8 cellular contexts compared by ENCODE assay signal in the genomic region with DNA sequence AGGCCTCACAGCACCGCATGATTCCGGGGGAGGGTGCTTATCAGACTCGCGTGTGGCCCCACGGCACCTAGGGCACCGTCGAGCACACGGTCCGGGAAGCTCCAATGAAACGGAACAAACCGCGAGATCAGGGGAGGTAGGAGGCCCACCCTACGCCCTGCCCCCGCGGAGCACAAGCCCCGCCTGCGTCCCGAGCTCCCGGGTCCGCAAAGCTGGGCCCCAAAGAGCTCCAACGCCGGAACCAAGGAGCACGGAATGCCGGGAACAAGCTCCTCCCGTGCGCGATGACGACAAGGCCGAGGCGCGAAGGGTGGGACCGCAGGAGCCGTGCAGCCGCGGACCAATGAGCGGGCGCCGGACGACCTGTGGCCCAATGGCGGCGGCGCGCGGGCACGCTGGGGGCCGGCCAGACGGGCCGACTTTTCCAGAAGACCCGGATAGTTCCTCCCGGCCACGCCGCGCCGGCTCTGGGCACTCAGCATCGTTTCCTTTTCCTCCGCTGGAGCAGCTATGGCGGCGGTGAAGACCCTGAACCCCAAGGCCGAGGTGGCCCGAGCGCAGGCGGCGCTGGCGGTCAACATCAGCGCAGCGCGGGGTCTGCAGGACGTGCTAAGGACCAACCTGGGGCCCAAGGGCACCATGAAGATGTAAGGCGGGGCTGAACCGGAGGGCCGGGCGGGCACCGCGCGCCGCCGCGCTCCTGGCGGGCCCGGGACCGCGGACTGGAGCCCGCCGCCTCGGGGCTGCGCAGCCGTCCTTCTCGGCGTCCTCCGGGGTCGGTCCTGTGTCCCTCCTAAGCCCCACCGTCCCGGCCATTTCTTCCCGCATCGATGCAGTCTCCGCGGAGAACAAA. TPM values are rescaled to one million over a fixed set of nuclear protein-coding genes. Genes with fewer than 3 reads are reported as not detected.
DNase-seq lines count a peak whose midpoint lies in the region; ATAC-seq and TF ChIP-seq lines count a peak whose summit lies in the region.

A gene with protein sequence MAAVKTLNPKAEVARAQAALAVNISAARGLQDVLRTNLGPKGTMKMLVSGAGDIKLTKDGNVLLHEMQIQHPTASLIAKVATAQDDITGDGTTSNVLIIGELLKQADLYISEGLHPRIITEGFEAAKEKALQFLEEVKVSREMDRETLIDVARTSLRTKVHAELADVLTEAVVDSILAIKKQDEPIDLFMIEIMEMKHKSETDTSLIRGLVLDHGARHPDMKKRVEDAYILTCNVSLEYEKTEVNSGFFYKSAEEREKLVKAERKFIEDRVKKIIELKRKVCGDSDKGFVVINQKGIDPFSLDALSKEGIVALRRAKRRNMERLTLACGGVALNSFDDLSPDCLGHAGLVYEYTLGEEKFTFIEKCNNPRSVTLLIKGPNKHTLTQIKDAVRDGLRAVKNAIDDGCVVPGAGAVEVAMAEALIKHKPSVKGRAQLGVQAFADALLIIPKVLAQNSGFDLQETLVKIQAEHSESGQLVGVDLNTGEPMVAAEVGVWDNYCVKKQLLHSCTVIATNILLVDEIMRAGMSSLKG (plus strand): TSS at position 427 of the 853 bp plus-strand sequence. CDS start 84 bp downstream, at position 511.
Gene PSPH (minus strand): TSS at position 106 of the 853 bp plus-strand sequence. CDS start 30,232 bp downstream, outside the sequence.

- H3K27me3 ChIP-seq in osteoblast (ENCODE audit: insufficient read depth, low read length) (no peaks in the 10 kb centered on the region), thoracic aorta (replicated peaks; ENCODE audit: insufficient read depth) (no peaks in the 10 kb centered on the region)

- TF ChIP-seq CTCF in osteoblast (IDR thresholded peaks at IDR 0.05; ENCODE audit: extremely low read depth, low read depth, low read length): no peak
- no peak for TF ChIP-seq CTCF in thoracic aorta (IDR thresholded peaks at IDR 0.05)

- peaks cover 17 to 37% of the 10 kb centered on the region in 2 donors for H3K36me3 Mint-ChIP-seq in activated naive CD4-positive, alpha-beta T cell treated with anti-CD3 and anti-CD28 coated beads, Interleukin-2, amount 50 U/mL, for 72 hours

- H2AFZ ChIP-seq in osteoblast (ENCODE audit: low read length): peak within 1 kb of the TSS; percentile 93

- peak; percentile 98 for DNase-seq in NCI-H1092 treated with DMSO at 0.1 percent for 48 hours (lab: John Stamatoyannopoulos, UW)
- DNase-seq in SKM-1 (lab: John Stamatoyannopoulos, UW; ENCODE audit: unreplicated experiment): peak; percentile 74
- peak; percentile 88 to 95 for DNase-seq in activated naive CD4-positive, alpha-beta T cell treated with anti-CD3 and anti-CD28 coated beads, Interleukin-2, amount 50 U/mL, for 72 hours (ENCODE audit: low spot score in 2 of 2)
- peak; percentile 98 for DNase-seq in glomerular visceral epithelial cell (ENCODE audit: extremely low spot score)
- peak; percentile 99 for DNase-seq in osteoblast (ENCODE audit: insufficient read length, low spot score, missing footprints)
- DNase-seq in thoracic aorta (ENCODE audit: low spot score): peak; percentile 89

- no peaks in the 10 kb centered on the region for H3K9me3 Mint-ChIP-seq in activated naive CD4-positive, alpha-beta T cell treated with anti-CD3 and anti-CD28 coated beads, Interleukin-2, amount 50 U/mL, for 72 hours

- peaks cover 7% of the 10 kb centered on the region for H4K20me1 ChIP-seq in osteoblast (ENCODE audit: insufficient read depth, low read length)

- H3K4me3 ChIP-seq in GM08714 (ENCODE audit: low read length) (peak within 1 kb of the TSS; percentile 98), osteoblast (ENCODE audit: insufficient read depth, low read length) (peak within 1 kb of the TSS; percentile 90), thoracic aorta (peak within 1 kb of the TSS; percentile 87)

- peaks cover 37% of the 10 kb centered on the region for H3K36me3 ChIP-seq in osteoblast (ENCODE audit: insufficient read depth, low read length)
- H3K36me3 ChIP-seq in thoracic aorta: peaks cover 32% of the 10 kb centered on the region

- H3K4me1 ChIP-seq in osteoblast (ENCODE audit: insufficient read depth, low read length) (peaks cover 38% of the 10 kb centered on the region), thoracic aorta (ENCODE audit: control insufficient read depth in 1 of 2, low read depth in 2 of 2) (peaks cover 21 to 50% of the 10 kb centered on the region in 2 donors)

- H3K79me2 ChIP-seq in osteoblast (ENCODE audit: insufficient read depth, low read length): peaks cover 54% of the 10 kb centered on the region

- peak; percentile 96 for ATAC-seq in HG02610 (IDR thresholded peaks at IDR 0.05; ENCODE audit: unreplicated experiment)
- peak; percentile 96 for ATAC-seq in activated naive CD4-positive, alpha-beta T cell treated with anti-CD3 and anti-CD28 coated beads, Interleukin-2, amount 50 U/mL, for 72 hours
- peak; percentile 95 for ATAC-seq in thoracic aorta (ENCODE audit: insufficient number of reproducible peaks, low FRiP score, low read depth)

- H3K9me3 ChIP-seq in osteoblast (ENCODE audit: low read depth, low read length) (no peaks in the 10 kb centered on the region), thoracic aorta (no peaks in the 10 kb centered on the region)

- H3K4me2 ChIP-seq in osteoblast (ENCODE audit: insufficient read depth, low read length): peak within 1 kb of the TSS; percentile 97

- peak within 1 kb of the TSS; percentile 89 to 98 for H3K27ac Mint-ChIP-seq in activated naive CD4-positive, alpha-beta T cell treated with anti-CD3 and anti-CD28 coated beads, Interleukin-2, amount 50 U/mL, for 72 hours

- H3K27ac ChIP-seq in osteoblast (ENCODE audit: low read depth, low read length): peak within 1 kb of the TSS; percentile 94
- H3K27ac ChIP-seq in thoracic aorta: peak within 1 kb of the TSS; percentile 80 to 88

RNA-seq across cellular contexts. Expression of the first gene that starts in this region (rescaled TPM):
- 100 to 1,000 TPM; 173 to 236 TPM for total RNA-seq in activated naive CD4-positive, alpha-beta T cell treated with anti-CD3 and anti-CD28 coated beads, Interleukin-2, amount 50 U/mL, for 72 hours
- total RNA-seq in osteoblast: 130 and 141 TPM in 2 replicates
- total RNA-seq in thoracic aorta: 10 to 100 TPM; 41.8 to 96.9 TPM

RNA-seq across cellular contexts. Expression of gene PSPH, which starts in this region (rescaled TPM):
- 10 to 100 TPM in 1 of 2 donors, 1 to 10 TPM in 1; 7.7 to 21.1 TPM for total RNA-seq in activated naive CD4-positive, alpha-beta T cell treated with anti-CD3 and anti-CD28 coated beads, Interleukin-2, amount 50 U/mL, for 72 hours
- total RNA-seq in osteoblast (45.4 and 49.9 TPM in 2 replicates), thoracic aorta (1 to 10 TPM; 5.1 to 5.8 TPM)

Comparison
In these comparisons a context has a peak if more than half of its experiments do, and no peak if none do; other contexts are left out.
1. Peak in every context shown above with its lines: DNase-seq, ATAC-seq, H3K4me3 ChIP-seq and H3K27ac ChIP-seq.